ENCODE assay signal across 28 cellular contexts in the genomic region with DNA sequence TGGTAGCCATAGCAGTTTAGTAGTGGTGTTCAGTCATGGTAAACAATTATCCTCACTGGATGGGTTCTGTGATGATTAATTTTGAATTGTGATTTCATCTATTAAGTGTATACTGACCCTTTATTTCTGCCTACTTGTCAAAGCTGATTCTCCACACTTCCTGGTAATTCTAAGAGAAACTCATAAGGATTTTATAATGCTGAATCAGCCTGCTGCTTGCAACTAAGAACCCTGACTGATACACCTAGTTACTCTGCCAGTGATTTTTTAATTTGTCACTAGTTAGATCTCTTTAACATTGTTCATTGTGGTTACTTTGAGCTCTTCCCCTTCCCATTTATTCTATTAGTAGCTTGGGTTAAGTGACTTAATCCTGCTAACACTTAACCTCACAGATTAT. TPM values are rescaled to one million over a fixed set of nuclear protein-coding genes. Genes with fewer than 3 reads are reported as not detected.
DNase-seq lines count a peak whose midpoint lies in the region; ATAC-seq, FAIRE-seq and TF ChIP-seq lines count a peak whose summit lies in the region.
"Had no signal": no experiment of that assay in that cellular context is flagged by ENCODE, and none has a peak within 500 bp of the region (broad histone marks: within the 10 kb centered on the region; RNA-seq: fewer than 3 reads in every experiment).

No MANE protein-coding gene starts in this region.

- H3K4me3 ChIP-seq in CD8-positive, alpha-beta T cell (ENCODE audit: low read depth, low read length) = no peak overlapping the region
- H3K4me3 ChIP-seq in Loucy (ENCODE audit: low read length, poor library complexity, severe bottlenecking) = peak overlapping the region; percentile 36
- no peak overlapping the region for H3K4me3 ChIP-seq in GM12878
- H3K4me3 ChIP-seq in adrenal gland = no peak overlapping the region
- H3K4me3 ChIP-seq: hepatocyte, lower lobe of right lung, stomach, tibial artery had no signal

- no peak for TF ChIP-seq POLR2A in GM12878 (IDR thresholded peaks at IDR 0.05; ENCODE audit: low read depth, low read length)
- TF ChIP-seq POLR2A in adrenal gland (IDR thresholded peaks at IDR 0.05) = no peak

- no peaks in the 10 kb centered on the region for H3K27me3 ChIP-seq in CD8-positive, alpha-beta T cell (ENCODE audit: insufficient read depth, low read length)
- H3K27me3 ChIP-seq in Loucy (ENCODE audit: insufficient read depth, low read length, poor library complexity, severe bottlenecking) = no peaks in the 10 kb centered on the region
- H3K27me3 ChIP-seq in GM12878 (replicated peaks in 1 of 2; ENCODE audit: control insufficient read depth in 2 of 2, insufficient read depth in 2 of 2, low read length in 1 of 2) = no peaks in the 10 kb centered on the region
- no peaks in the 10 kb centered on the region for H3K27me3 ChIP-seq in adrenal gland
- H3K27me3 ChIP-seq: hepatocyte, stomach, tibial artery had no signal

- POLR2A ChIA-PET in CD8-positive, alpha-beta T cell (lab: Charles Lee) = no interaction called here
- POLR2A ChIA-PET in GM12878 (lab: Charles Lee) (interaction anchor here (1.0 kb wide), 2 partner anchors 9 to 17 kb away, joined by 3 to 4 read pairs; no protein-coding TSS in a partner anchor), GM10248 (lab: Yijun Ruan, JAX) (no interaction called here)

- peaks cover 27% of the 10 kb centered on the region for H3K4me1 ChIP-seq in CD8-positive, alpha-beta T cell (ENCODE audit: insufficient read depth, low read length)
- H3K4me1 ChIP-seq in Loucy (ENCODE audit: insufficient read depth, low read length, poor library complexity, severe bottlenecking) = peaks cover 80% of the 10 kb centered on the region
- peaks cover 3% of the 10 kb centered on the region; the same call in 1 of the 2 replicates for H3K4me1 ChIP-seq in GM12878 (ENCODE audit: control insufficient read depth, insufficient read depth, low read length)
- peaks cover 32 to 61% of the 10 kb centered on the region in 2 donors for H3K4me1 ChIP-seq in adrenal gland (replicated peaks in 1 of 2)
- H3K4me1 ChIP-seq: lower lobe of right lung had no signal

- in situ Hi-C loops in GM12878 (cut with MboI) = no loop called here

- RAD21 ChIA-PET in GM12878 (lab: Charles Lee; ENCODE audit: unreplicated experiment) = interaction anchor here (0.8 to 1.3 kb wide), 2 partner anchors 10 to 17 kb away, joined by 3 read pairs; no protein-coding TSS in a partner anchor

- H3K9me3 Mint-ChIP-seq in CD8-positive, alpha-beta T cell = no peaks in the 10 kb centered on the region
- H3K9me3 Mint-ChIP-seq: activated naive CD4-positive, alpha-beta T cell treated with anti-CD3 and anti-CD28 coated beads, Interleukin-2, amount 50 U/mL, for 24 hours; activated T-helper 1 cell treated with anti-CD3 and anti-CD28 coated beads, Interleukin-12 subunit alpha, Interleukin-12 subunit beta, Interleukin-2, Interleukin-4 antibody, amounts not matched to agents 30 ng/mL and 10 ng/mL and 1 ng/mL, durations not matched to agents 14 hours and 24 hours and 36 hours; immature natural killer cell; neural crest cell had no signal

- FAIRE-seq in GM12878 (lab: Jason Lieb, UNC) (no peak), islet of Langerhans (lab: Jason Lieb, UNC) (peak; percentile 99), D721Med (lab: Jason Lieb, UNC) (no peak)
- FAIRE-seq: endothelial cell of umbilical vein, GM18507 had no signal

- H3K9ac ChIP-seq in Loucy (ENCODE audit: low read depth, low read length, poor library complexity, severe bottlenecking) (no peak overlapping the region), GM12878 (ENCODE audit: control insufficient read depth, insufficient read depth, low read length) (no peak overlapping the region)

- DNase-seq in CD8-positive, alpha-beta T cell = no peak
- no peak for DNase-seq in GM12878 (ENCODE audit: low read depth, low spot score)
- DNase-seq in GM10248 (ENCODE audit: extremely low spot score) = no peak
- no peak for DNase-seq in adrenal gland
- DNase-seq in sciatic nerve (ENCODE audit: low spot score) = no peak
- DNase-seq in D721Med (ENCODE audit: insufficient read length, low spot score) = no peak
- DNase-seq: activated CD4-positive, alpha-beta T cell treated with anti-CD3 and anti-CD28 coated beads, Interleukin-2, amount 50 U/mL, for 4 hours; activated CD4-positive, CD25-positive, alpha-beta regulatory T cell; Calu3; cerebellar nuclear complex; GOT3; immature natural killer cell; lower lobe of right lung; NCI-H2171; NCI-H524 treated with DMSO at 0.1 percent for 48 hours; stimulated activated CD8-positive, alpha-beta memory T cell treated with anti-CD3 and anti-CD28 coated beads, Interleukin-4, amount 100 ng/mL, for 48 hours; stomach; T-helper 9 cell; tibial artery had no signal

- no peak for TF ChIP-seq CTCF in CD8-positive, alpha-beta T cell (IDR thresholded peaks at IDR 0.05)
- TF ChIP-seq CTCF in Loucy (conservative IDR thresholded peaks at IDR 0.05; ENCODE audit: low read length) (no peak), GM12878 (IDR thresholded peaks at IDR 0.05 in 2 of 3, conservative IDR thresholded peaks at IDR 0.05 in 1 of 3; ENCODE audit: control insufficient read depth in 2 of 3, extremely low read depth in 1 of 3, insufficient read depth in 1 of 3, low read depth in 3 of 3, low read length in 3 of 3) (no peak), GM10248 (IDR thresholded peaks at IDR 0.05; ENCODE audit: control extremely low read depth, extremely low read depth, low read depth, missing control alignments) (no peak), adrenal gland (IDR thresholded peaks at IDR 0.05) (no peak), D721Med (IDR thresholded peaks at IDR 0.05; ENCODE audit: insufficient read depth, missing control alignments) (no peak)

- BruUV-seq in GM12878 (replicated peaks; lab: Mats Ljungman, UMichigan) = no TSS peak

- H3K9me2 ChIP-seq in Loucy (replicated peaks; ENCODE audit: low read depth, low read length) = no peaks in the 10 kb centered on the region

- no peak for TF ChIP-seq RAD21 in GM12878 (IDR thresholded peaks at IDR 0.05; ENCODE audit: insufficient read depth, low read depth, low read length)

- H4K20me1 ChIP-seq in Loucy (ENCODE audit: insufficient read depth, low read length, poor library complexity, severe bottlenecking) = peaks cover 81% of the 10 kb centered on the region
- H4K20me1 ChIP-seq in GM12878 (ENCODE audit: control insufficient read depth, insufficient read depth) = no peaks in the 10 kb centered on the region

- H3K36me3 ChIP-seq in CD8-positive, alpha-beta T cell (ENCODE audit: insufficient read depth, low read length) = peaks cover 3% of the 10 kb centered on the region
- peaks cover 4% of the 10 kb centered on the region; the same call in 1 of the 2 replicates for H3K36me3 ChIP-seq in Loucy (ENCODE audit: insufficient read depth, low read length)
- no peaks in the 10 kb centered on the region for H3K36me3 ChIP-seq in GM12878 (ENCODE audit: control insufficient read depth in 2 of 2, insufficient read depth in 2 of 2, low read length in 1 of 2)
- H3K36me3 ChIP-seq in adrenal gland (replicated peaks in 1 of 2) = peaks cover 0 to 4% of the 10 kb centered on the region in 2 donors

- H3K4me2 ChIP-seq in Loucy (ENCODE audit: low read depth, low read length, poor library complexity, severe bottlenecking) (peak overlapping the region; percentile 62), GM12878 (ENCODE audit: control insufficient read depth, insufficient read depth) (0 out of 2 replicates have a peak overlapping the region, but pooled peaks have one; percentile 38)
- H3K4me2 ChIP-seq: hepatocyte had no signal

- no peaks in the 10 kb centered on the region for H3K9me3 ChIP-seq in CD8-positive, alpha-beta T cell (ENCODE audit: low read length)
- H3K9me3 ChIP-seq in Loucy (ENCODE audit: insufficient read depth, low read depth, low read length) = no peaks in the 10 kb centered on the region
- no peaks in the 10 kb centered on the region for H3K9me3 ChIP-seq in GM12878 (replicated peaks; ENCODE audit: control insufficient read depth, insufficient read depth, low read length)
- no peaks in the 10 kb centered on the region for H3K9me3 ChIP-seq in adrenal gland (replicated peaks in 1 of 3)
- H3K9me3 ChIP-seq: lower lobe of right lung, stomach, tibial artery had no signal

- H2AFZ ChIP-seq in Loucy (ENCODE audit: low read length) = no peak overlapping the region
- no peak overlapping the region for H2AFZ ChIP-seq in GM12878 (ENCODE audit: control insufficient read depth, low read depth, low read length)
- H2AFZ ChIP-seq: hepatocyte had no signal

- SMC1A ChIA-PET in GM12878 (lab: Charles Lee; ENCODE audit: uncharacterized antibody, unreplicated experiment) = interaction anchor here (1.1 to 2.3 kb wide), 5 partner anchors 8 to 22 kb away, joined by 3 to 8 read pairs (median 7); a partner anchor contains a TSS

- no peak overlapping the region for H3K4me3 Mint-ChIP-seq in CD8-positive, alpha-beta T cell
- H3K4me3 Mint-ChIP-seq: activated naive CD4-positive, alpha-beta T cell treated with anti-CD3 and anti-CD28 coated beads, Interleukin-2, amount 50 U/mL, for 24 hours; activated T-helper 1 cell treated with anti-CD3 and anti-CD28 coated beads, Interleukin-12 subunit alpha, Interleukin-12 subunit beta, Interleukin-2, Interleukin-4 antibody, amounts not matched to agents 30 ng/mL and 10 ng/mL and 1 ng/mL, durations not matched to agents 14 hours and 24 hours and 36 hours; immature natural killer cell; neural crest cell had no signal

- H3K27me3 Mint-ChIP-seq in CD8-positive, alpha-beta T cell (ENCODE audit: low read depth) = no peaks in the 10 kb centered on the region
- H3K27me3 Mint-ChIP-seq: activated naive CD4-positive, alpha-beta T cell treated with anti-CD3 and anti-CD28 coated beads, Interleukin-2, amount 50 U/mL, for 24 hours had no signal

- H3K79me2 ChIP-seq in Loucy (ENCODE audit: insufficient read depth, low read length) (peaks cover 94% of the 10 kb centered on the region), GM12878 (ENCODE audit: control insufficient read depth, insufficient read depth, low read length) (peaks cover 66% of the 10 kb centered on the region)

- ATAC-seq in CD8-positive, alpha-beta T cell = no peak
- ATAC-seq in GM12878 (no peak; the same call in 2 of the 3 replicates), sciatic nerve (no peak)
- ATAC-seq: lower lobe of right lung had no signal

- TF ChIP-seq EP300 in GM12878 (IDR thresholded peaks at IDR 0.05; ENCODE audit: borderline replicate concordance in 1 of 2, control insufficient read depth in 1 of 2, low read depth in 2 of 2, low read length in 2 of 2) = no peak

- H3K36me3 Mint-ChIP-seq in CD8-positive, alpha-beta T cell = peaks cover 14% of the 10 kb centered on the region

- peaks cover 20% of the 10 kb centered on the region for H3K4me1 Mint-ChIP-seq in CD8-positive, alpha-beta T cell (ENCODE audit: low read depth)
- H3K4me1 Mint-ChIP-seq: neural crest cell had no signal

- H3K27ac Mint-ChIP-seq in CD8-positive, alpha-beta T cell = peak overlapping the region; percentile 24
- H3K27ac Mint-ChIP-seq: activated naive CD4-positive, alpha-beta T cell treated with anti-CD3 and anti-CD28 coated beads, Interleukin-2, amount 50 U/mL, for 24 hours; activated T-helper 1 cell treated with anti-CD3 and anti-CD28 coated beads, Interleukin-12 subunit alpha, Interleukin-12 subunit beta, Interleukin-2, Interleukin-4 antibody, amounts not matched to agents 30 ng/mL and 10 ng/mL and 1 ng/mL, durations not matched to agents 14 hours and 24 hours and 36 hours; immature natural killer cell had no signal

- H3K27ac ChIP-seq in CD8-positive, alpha-beta T cell (ENCODE audit: low read depth, low read length) = no peak overlapping the region
- no peak overlapping the region for H3K27ac ChIP-seq in GM12878 (ENCODE audit: control insufficient read depth, insufficient read depth)
- H3K27ac ChIP-seq in adrenal gland = no peak overlapping the region
- H3K27ac ChIP-seq: C4-2B, hepatocyte, lower lobe of right lung, stomach, tibial artery had no signal

- 0 out of 2 replicates have a peak, but pooled peaks cover 2% of the 10 kb centered on the region for H3F3A ChIP-seq in Loucy (ENCODE audit: low read depth)

- CTCF ChIA-PET in CD8-positive, alpha-beta T cell (lab: Charles Lee) = no interaction called here
- CTCF ChIA-PET in GM12878 (lab: Yijun Ruan, JAX) (interaction anchor here (1.2 to 2.8 kb wide), 2 partner anchors 9 to 17 kb away, joined by 4 to 8 read pairs; no protein-coding TSS in a partner anchor), GM10248 (lab: Yijun Ruan, JAX) (interaction anchor here (1.5 to 2.1 kb wide), 3 partner anchors 9 to 10 kb away, joined by 5 to 6 read pairs (median 6); a partner anchor contains a TSS)

- intact Hi-C loops in CD8-positive, alpha-beta T cell (cut with DNase I, micrococcal nuclease) = loop anchor here in 1 of 2 experiments (10.0 kb wide), 2 partner anchors 766 to 1634 kb away; a partner anchor contains a TSS
- intact Hi-C loops in GM12878 (cut with micrococcal nuclease; ENCODE audit: unreplicated experiment) (loop anchor here (10.0 kb wide), 2 partner anchors 494 to 714 kb away; a partner anchor contains a TSS), adrenal gland (cut with DNase I) (loop anchor here in 1 of 2 donors (10.0 kb wide), 1 partner anchor 206 kb away; no protein-coding TSS in a partner anchor), sciatic nerve (cut with DNase I) (no loop called here)

RNA-seq across cellular contexts. Expression of a gene that starts 8.6 kb away (rescaled TPM):
- 10 to 100 TPM; 36.7 to 40.0 TPM for total RNA-seq in CD8-positive, alpha-beta T cell
- 46.7 and 52.1 TPM in 2 replicates for total RNA-seq in GM12878 (2013; cell fraction: nucleolus; rRNA removed)
- total RNA-seq in GM12878 (2014; rRNA removed) (22.0 and 25.7 TPM in 2 replicates), GM12878 (2014; rRNA removed; fragmentation: Illumina TruSeq; extraction: Trizol) (35.5 and 36.2 TPM in 2 replicates), GM12878 (2021) (23.0 and 25.0 TPM in 2 replicates), adrenal gland (10 to 100 TPM; 17.8 to 41.8 (median 29.0) TPM), sciatic nerve (20.7 TPM)
- 20.1 TPM for polyA plus RNA-seq in GM12878 (2011; ENCODE audit: low read depth)
- polyA plus RNA-seq in GM12878 (2011; rRNA removed) (31.3 and 61.9 TPM in 2 replicates), GM12878 (2014; fragmentation: Illumina TruSeq; extraction: Trizol) (27.3 and 37.3 TPM in 2 replicates), GM12878 (2014; fragmentation: Nextera tagmentation; extraction: Ambion mirVana) (10 to 100 TPM; 24.5 to 28.1 TPM), GM12878 (2014; rRNA removed) (14.1 and 20.1 TPM in 2 replicates), GM12878 (2016; fragmentation: Nextera tagmentation; extraction: Ambion mirVana) (10 to 100 TPM; 24.1 to 27.2 TPM), adrenal gland (10 to 100 TPM in 1 of 3 donors, 1 to 10 TPM in 2; 5.3 to 46.9 (median 7.7) TPM)
- 11.7 and 12.9 TPM in 2 replicates for polyA plus RNA-seq in GM12878 (2011; cell fraction: cytosol; rRNA removed)
- polyA plus RNA-seq in GM12878 (2011; cell fraction: nucleus; rRNA removed) = 8.9 and 10.2 TPM in 2 replicates
- polyA plus RNA-seq in GM12878 (2012) = 15.0 and 17.5 TPM in 2 replicates
- 26.7 and 33.8 TPM in 2 replicates for polyA minus RNA-seq in GM12878 (2011; rRNA and poly(A)+ RNA removed)
- 11.9 and 13.3 TPM in 2 replicates for polyA minus RNA-seq in GM12878 (2011; cell fraction: cytosol; rRNA and poly(A)+ RNA removed)
- 11.0 and 17.0 TPM in 2 replicates for polyA minus RNA-seq in GM12878 (2011; cell fraction: nucleus; rRNA and poly(A)+ RNA removed)

RNA-seq across cellular contexts. Expression of a gene that starts 9.3 kb away (rescaled TPM):
- total RNA-seq in CD8-positive, alpha-beta T cell = 1 to 10 TPM; 1.1 to 1.7 TPM
- total RNA-seq in GM12878 (2013; cell fraction: nucleolus; rRNA removed) = 1.3 and 1.5 TPM in 2 replicates
- total RNA-seq in GM12878 (2014; rRNA removed) (1.7 and 2.1 TPM in 2 replicates), GM12878 (2014; rRNA removed; fragmentation: Illumina TruSeq; extraction: Trizol) (4.1 TPM in 2 replicates), GM12878 (2021) (5.5 and 7.7 TPM in 2 replicates), adrenal gland (10 to 100 TPM in 3 of 8 donors, 1 to 10 TPM in 5; 4.7 to 13.0 (median 8.9) TPM), sciatic nerve (9.6 TPM)
- polyA plus RNA-seq in GM12878 (2011; ENCODE audit: low read depth) = 1.4 TPM
- polyA plus RNA-seq in GM12878 (2011; rRNA removed) (1.3 and 1.5 TPM in 2 replicates), GM12878 (2014; fragmentation: Illumina TruSeq; extraction: Trizol) (10.2 and 11.8 TPM in 2 replicates), GM12878 (2014; fragmentation: Nextera tagmentation; extraction: Ambion mirVana) (1 to 10 TPM; 1.7 to 3.5 TPM), GM12878 (2014; rRNA removed) (5.0 TPM in 2 replicates), GM12878 (2016; fragmentation: Nextera tagmentation; extraction: Ambion mirVana) (1 to 10 TPM; 8.7 to 9.7 TPM), adrenal gland (10 to 100 TPM in 2 of 3 donors, 1 to 10 TPM in 1; 8.2 to 23.7 (median 16.2) TPM)
- 1.5 and 2.0 TPM in 2 replicates for polyA plus RNA-seq in GM12878 (2011; cell fraction: cytosol; rRNA removed)
- 1.2 and 1.5 TPM in 2 replicates for polyA plus RNA-seq in GM12878 (2011; cell fraction: nucleus; rRNA removed)
- 1.6 and 2.0 TPM in 2 replicates for polyA plus RNA-seq in GM12878 (2012)
- polyA minus RNA-seq in GM12878 (2011; rRNA and poly(A)+ RNA removed) = 0.93 and 1.0 TPM in 2 replicates
- 0.40 and 0.42 TPM in 2 replicates for polyA minus RNA-seq in GM12878 (2011; cell fraction: cytosol; rRNA and poly(A)+ RNA removed)
- polyA minus RNA-seq in GM12878 (2011; cell fraction: nucleus; rRNA and poly(A)+ RNA removed) = 0.85 and 1.1 TPM in 2 replicates
